ENCODE assay signal across 10 cellular contexts in the genomic region with DNA sequence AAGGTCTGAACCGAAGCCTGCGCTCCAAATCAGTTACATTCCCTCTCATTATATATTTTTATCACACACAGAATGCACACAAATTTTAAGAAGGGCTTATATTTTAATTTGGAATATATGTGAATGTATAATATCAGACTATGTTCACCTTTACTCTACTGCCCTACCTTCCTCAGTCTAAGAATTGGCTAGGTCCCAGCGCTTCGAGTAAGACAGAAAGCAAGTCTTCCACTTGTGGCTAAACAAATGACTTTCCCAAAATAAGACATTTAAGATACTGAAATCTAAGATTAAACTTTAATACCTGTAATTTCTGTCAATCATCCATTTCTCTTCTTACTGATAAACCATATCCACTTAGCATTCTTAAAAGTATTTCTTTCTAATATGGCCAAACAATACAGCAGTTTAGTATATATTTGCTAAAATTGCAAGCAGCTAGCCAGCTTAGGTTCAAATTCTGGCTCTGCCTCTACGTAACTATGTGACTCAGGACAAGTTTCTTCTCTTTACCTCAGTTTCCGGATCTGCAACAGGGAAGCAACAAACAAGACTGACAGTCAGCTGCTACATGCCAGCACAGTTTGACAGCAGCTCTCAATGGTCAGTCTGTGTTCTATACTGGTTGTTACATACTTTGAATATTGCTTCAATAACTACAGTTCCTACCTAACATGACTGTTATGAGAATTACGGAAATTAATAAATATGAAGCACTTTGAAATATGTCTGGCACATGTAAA. TPM values are rescaled to one million over a fixed set of nuclear protein-coding genes. Genes with fewer than 3 reads are reported as not detected.
DNase-seq lines count a peak whose midpoint lies in the region; ATAC-seq, FAIRE-seq and TF ChIP-seq lines count a peak whose summit lies in the region.
"Had no signal": no experiment of that assay in that cellular context is flagged by ENCODE, and none has a peak within 500 bp of the region (broad histone marks: within the 10 kb centered on the region; RNA-seq: fewer than 3 reads in every experiment).

No MANE protein-coding gene starts in this region.

- H3K36me3 ChIP-seq in neuron (ENCODE audit: insufficient read depth, low read length) (no peaks in the 10 kb centered on the region), Peyer's patch (no peaks in the 10 kb centered on the region)

- intact Hi-C loops in right cardiac atrium (cut with DNase I): loop anchor here in 2 of 4 donors (10.0 kb wide), 1 partner anchor 79 kb away; the partner anchor contains the start of gene TM7SF3 (in 2 of the 2)

- TF ChIP-seq POLR2A in NB4 (IDR thresholded peaks at IDR 0.05; ENCODE audit: extremely low read depth, insufficient read length) (no peak), H54 (IDR thresholded peaks at IDR 0.05; ENCODE audit: low read depth, low read length) (no peak), Peyer's patch (IDR thresholded peaks at IDR 0.05) (no peak)

- H2AFZ ChIP-seq in neuron (ENCODE audit: low read depth, low read length): no peak overlapping the region

- H3K27ac ChIP-seq in right cardiac atrium (ENCODE audit: low read length) (no peak overlapping the region), Peyer's patch (no peak overlapping the region)

- TF ChIP-seq CTCF in GM12864 (IDR thresholded peaks at IDR 0.05; ENCODE audit: low read depth, low read length, missing control alignments) (no peak), NB4 (IDR thresholded peaks at IDR 0.05; ENCODE audit: low read depth, low read length) (no peak), Peyer's patch (IDR thresholded peaks at IDR 0.05) (no peak)

- peaks cover 67% of the 10 kb centered on the region for H3K4me1 Mint-ChIP-seq in central memory CD8-positive, alpha-beta T cell

- H3K9me3 ChIP-seq in neuron (ENCODE audit: low read length) (no peaks in the 10 kb centered on the region), right cardiac atrium (ENCODE audit: control insufficient read depth, low read length) (no peaks in the 10 kb centered on the region), Peyer's patch (no peaks in the 10 kb centered on the region)

- H3K4me3 Mint-ChIP-seq in central memory CD8-positive, alpha-beta T cell: peak overlapping the region; percentile 95

- H3K4me1 ChIP-seq in neuron (ENCODE audit: insufficient read depth, low read length): peaks cover 31% of the 10 kb centered on the region
- no peaks in the 10 kb centered on the region for H3K4me1 ChIP-seq in right cardiac atrium (ENCODE audit: control insufficient read depth, insufficient read depth, low read length)
- H3K4me1 ChIP-seq in Peyer's patch: peaks cover 0 to 33% (median 4%) of the 10 kb centered on the region in 4 donors

- no peaks in the 10 kb centered on the region for H3K9me3 Mint-ChIP-seq in central memory CD8-positive, alpha-beta T cell

- FAIRE-seq in H54 (lab: Jason Lieb, UNC): no peak

- WGBS in right cardiac atrium: 83% methylated on average over 7 of the region's 7 CpGs

- ATAC-seq in central memory CD8-positive, alpha-beta T cell (replicated peaks; ENCODE audit: extremely low read depth, poor library complexity, severe bottlenecking): no peak
- ATAC-seq in right cardiac atrium: no peak

- H3K27me3 ChIP-seq in neuron (ENCODE audit: insufficient read depth, low read length) (no peaks in the 10 kb centered on the region), right cardiac atrium (ENCODE audit: control insufficient read depth, insufficient read depth) (no peaks in the 10 kb centered on the region), Peyer's patch (no peaks in the 10 kb centered on the region)

- H3K36me3 Mint-ChIP-seq in central memory CD8-positive, alpha-beta T cell (ENCODE audit: insufficient read depth): peaks cover 23% of the 10 kb centered on the region

- H3K27ac Mint-ChIP-seq in central memory CD8-positive, alpha-beta T cell (ENCODE audit: low read depth): peak overlapping the region; percentile 92
- H3K27ac Mint-ChIP-seq: progenitor cell of endocrine pancreas had no signal

- H3K4me3 ChIP-seq in GM12864 (ENCODE audit: low read depth, low read length) (peak overlapping the region; percentile 43), NB4 (ENCODE audit: low read depth, low read length) (peak overlapping the region; percentile 86), neuron (ENCODE audit: low read length) (peak overlapping the region; percentile 87), right cardiac atrium (ENCODE audit: low read length) (no peak overlapping the region), Peyer's patch (peak overlapping the region in 1 of 4 donors; percentile 2)

- DNase-seq in GM12864 (ENCODE audit: low read depth) (no peak), NB4 (ENCODE audit: low read depth) (peak; percentile 58), H54 (ENCODE audit: insufficient read length, low spot score) (no peak), right cardiac atrium (no peak), Peyer's patch (no peak)
- no peak for DNase-seq in central memory CD8-positive, alpha-beta T cell (ENCODE audit: low spot score in 2 of 2)
- DNase-seq: activated CD4-positive, CD25-positive, alpha-beta regulatory T cell; NCI-H446 treated with DMSO at 0.1 percent for 48 hours had no signal

- H3K27me3 Mint-ChIP-seq in central memory CD8-positive, alpha-beta T cell: no peaks in the 10 kb centered on the region
- H3K27me3 Mint-ChIP-seq: progenitor cell of endocrine pancreas had no signal

RNA-seq across cellular contexts. Expression of gene INTS13, which starts 2.0 kb away (rescaled TPM):
- 10 to 100 TPM; 14.7 to 19.8 (median 15.4) TPM for total RNA-seq in right cardiac atrium
- polyA plus RNA-seq in right cardiac atrium: 15.8 TPM
- total RNA-seq in Peyer's patch: 10 to 100 TPM in 2 of 4 donors, 1 to 10 TPM in 2; 4.3 to 22.3 (median 11.9) TPM

RNA-seq across cellular contexts. Expression of gene FGFR1OP2, which starts 2.5 kb away (rescaled TPM):
- total RNA-seq in right cardiac atrium (10 to 100 TPM; 37.9 to 43.7 (median 39.9) TPM), Peyer's patch (10 to 100 TPM; 49.5 to 94.9 (median 65.4) TPM)
- polyA plus RNA-seq in right cardiac atrium: 33.4 TPM
